ENCODE assay signal across 8 cellular contexts in the genomic region with DNA sequence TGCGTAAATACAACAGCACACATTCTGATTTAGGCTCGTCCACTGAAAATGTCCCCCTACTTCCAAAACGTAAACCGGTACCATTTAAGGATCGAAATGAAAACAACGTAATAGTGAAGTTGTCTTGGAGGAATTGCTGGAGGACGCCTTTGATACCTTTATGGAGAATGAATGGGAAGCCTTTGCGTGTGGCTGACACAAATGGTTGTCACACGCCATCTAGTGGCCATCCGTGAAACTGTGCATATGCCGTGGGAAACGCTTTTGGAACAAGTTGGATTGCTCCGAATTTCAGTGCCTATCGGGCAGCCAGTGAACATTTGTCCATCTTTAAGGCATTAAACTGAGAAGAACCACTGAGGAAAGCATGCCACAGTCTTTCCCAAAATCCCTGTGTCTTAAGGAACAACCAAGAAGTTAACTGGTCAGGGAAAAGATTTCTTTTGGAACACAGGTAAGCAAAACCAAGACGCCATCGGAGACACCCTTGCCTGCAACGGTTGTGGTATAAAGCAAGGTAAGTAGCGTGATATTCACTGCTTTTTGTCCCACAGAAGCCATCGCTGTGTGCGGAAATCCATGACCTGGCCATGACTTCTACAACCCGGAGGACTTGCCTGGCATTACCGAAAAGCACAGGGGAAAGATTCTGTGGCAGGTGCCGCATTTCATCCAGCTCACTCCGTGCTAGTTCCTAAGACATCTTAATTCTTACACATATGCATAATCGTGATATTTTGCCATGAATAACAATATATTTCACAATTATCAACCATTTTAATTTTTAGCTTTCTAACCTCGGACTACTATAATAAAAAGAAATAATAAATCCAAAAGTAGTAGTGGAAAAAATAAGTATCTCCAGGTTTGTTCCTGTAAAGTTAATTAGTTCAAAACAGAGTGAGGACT.
DNase-seq lines count a peak whose midpoint lies in the region; ATAC-seq and TF ChIP-seq lines count a peak whose summit lies in the region.

No MANE protein-coding gene starts in this region.

- H3K9me3 ChIP-seq in PC-3 (ENCODE audit: low read length) (no peaks in the 10 kb centered on the region), neural cell (ENCODE audit: low read length) (no peaks in the 10 kb centered on the region), stomach (no peaks in the 10 kb centered on the region)

- H3K4me2 ChIP-seq in PC-3 (ENCODE audit: low read length) (peak overlapping the region; percentile 44), neural cell (ENCODE audit: low read length) (no peak overlapping the region)

- H4K20me1 ChIP-seq in PC-3 (ENCODE audit: low read length) (no peaks in the 10 kb centered on the region), neural cell (ENCODE audit: insufficient read depth) (no peaks in the 10 kb centered on the region)

- peaks cover 69% of the 10 kb centered on the region for H3K27me3 Mint-ChIP-seq in activated T-cell treated with anti-CD3 and anti-CD28 coated beads, Interleukin-2, amount 50 U/mL, for 72 hours (ENCODE audit: low read depth)

- H3K9me3 Mint-ChIP-seq in activated T-cell treated with anti-CD3 and anti-CD28 coated beads, Interleukin-2, amount 50 U/mL, for 72 hours = no peaks in the 10 kb centered on the region

- POLR2A ChIA-PET in PC-3 (lab: Charles Lee; ENCODE audit: unreplicated experiment) = no interaction called here

- peaks cover 3% of the 10 kb centered on the region; the same call in 1 of the 2 replicates for H3K4me1 ChIP-seq in PC-3 (ENCODE audit: insufficient read depth, low read length)
- peaks cover 0 to 8% (median 3%) of the 10 kb centered on the region in 4 donors for H3K4me1 ChIP-seq in stomach

- H3K4me3 Mint-ChIP-seq in activated T-cell treated with anti-CD3 and anti-CD28 coated beads, Interleukin-2, amount 50 U/mL, for 72 hours = no peak overlapping the region

- H3K79me2 ChIP-seq in PC-3 (ENCODE audit: low read length) (no peaks in the 10 kb centered on the region), neural cell (replicated peaks; ENCODE audit: insufficient read depth, low read length) (no peaks in the 10 kb centered on the region)

- intact Hi-C loops in PC-3 (cut with micrococcal nuclease) (loop anchor here (1.0 to 2.0 kb wide), 3 partner anchors 380 to 745 kb away; no protein-coding TSS in a partner anchor), stomach (cut with DNase I; ENCODE audit: low total_unique reads) (loop anchor here (5.0 kb wide), 1 partner anchor 744 kb away; no protein-coding TSS in a partner anchor)

- peak; percentile 74 for ATAC-seq in PC-3
- ATAC-seq in activated T-cell treated with anti-CD3 and anti-CD28 coated beads, Interleukin-2, amount 50 U/mL, for 72 hours (replicated peaks in 1 of 2) = no peak
- no peak for ATAC-seq in GM19035 (IDR thresholded peaks at IDR 0.05; ENCODE audit: unreplicated experiment)

- no peaks in the 10 kb centered on the region for H3K36me3 ChIP-seq in PC-3 (ENCODE audit: low read depth, low read length)
- H3K36me3 ChIP-seq in neural cell (ENCODE audit: insufficient read depth, low read length) = no peaks in the 10 kb centered on the region
- H3K36me3 ChIP-seq in stomach = no peaks in the 10 kb centered on the region

- H3K36me3 Mint-ChIP-seq in activated T-cell treated with anti-CD3 and anti-CD28 coated beads, Interleukin-2, amount 50 U/mL, for 72 hours (ENCODE audit: insufficient read depth in 2 of 2) = no peaks in the 10 kb centered on the region

- H3K27me3 ChIP-seq in PC-3 (ENCODE audit: low read length) = peaks cover 71% of the 10 kb centered on the region
- H3K27me3 ChIP-seq in neural cell (ENCODE audit: insufficient read depth, low read depth, low read length) = no peaks in the 10 kb centered on the region
- H3K27me3 ChIP-seq in stomach = peaks cover 0 to 95% (median 59%) of the 10 kb centered on the region in 3 donors

- no peak overlapping the region for H3K27ac Mint-ChIP-seq in activated T-cell treated with anti-CD3 and anti-CD28 coated beads, Interleukin-2, amount 50 U/mL, for 72 hours

- CTCF ChIA-PET in PC-3 (lab: Charles Lee) = interaction anchor here (0.6 to 0.7 kb wide), 2 partner anchors 10 to 745 kb away, joined by 4 read pairs; no protein-coding TSS in a partner anchor

- H2AFZ ChIP-seq in PC-3 (ENCODE audit: low read length) (no peak overlapping the region), neural cell (ENCODE audit: low read depth, low read length) (no peak overlapping the region)

- H3K9me2 ChIP-seq in PC-3 (replicated peaks; ENCODE audit: low read length) (no peaks in the 10 kb centered on the region), neural cell (ENCODE audit: insufficient read depth, low read length) (no peaks in the 10 kb centered on the region)

- no peaks in the 10 kb centered on the region for H3K4me1 Mint-ChIP-seq in activated T-cell treated with anti-CD3 and anti-CD28 coated beads, Interleukin-2, amount 50 U/mL, for 72 hours (ENCODE audit: low read depth)

- H3F3A ChIP-seq in PC-3 (ENCODE audit: low read length, unreplicated experiment) = no peaks in the 10 kb centered on the region
- no peaks in the 10 kb centered on the region for H3F3A ChIP-seq in neural cell (ENCODE audit: insufficient read depth, low read length, poor library complexity, severe bottlenecking)

- TF ChIP-seq POLR2A in stomach (IDR thresholded peaks at IDR 0.05) = no peak

- TF ChIP-seq RAD21 in Ishikawa (IDR thresholded peaks at IDR 0.05; ENCODE audit: low read depth) (peak; percentile 98), neural cell (conservative IDR thresholded peaks at IDR 0.05) (peak; percentile 96)

- H3K4me3 ChIP-seq in PC-3 (ENCODE audit: low read length) = 0 out of 2 replicates have a peak overlapping the region, but pooled peaks have one; percentile 7
- H3K4me3 ChIP-seq in fibroblast of the aortic adventitia (ENCODE audit: low read depth, low read length) = no peak overlapping the region
- H3K4me3 ChIP-seq in neural cell (ENCODE audit: low read length) = no peak overlapping the region
- no peak overlapping the region for H3K4me3 ChIP-seq in stomach

- no peak overlapping the region for H3K27ac ChIP-seq in PC-3 (ENCODE audit: low read length)
- no peak overlapping the region for H3K27ac ChIP-seq in neural cell (ENCODE audit: low read length)
- no peak overlapping the region for H3K27ac ChIP-seq in stomach

- H3K9ac ChIP-seq in PC-3 (ENCODE audit: low read length) (no peak overlapping the region), neural cell (ENCODE audit: low read length) (no peak overlapping the region)

- no peak for TF ChIP-seq EP300 in Ishikawa (IDR thresholded peaks at IDR 0.05; ENCODE audit: borderline replicate concordance)
- TF ChIP-seq EP300 in neural cell (conservative IDR thresholded peaks at IDR 0.05; ENCODE audit: poor library complexity, severe bottlenecking) = no peak
- TF ChIP-seq EP300 in stomach (IDR thresholded peaks at IDR 0.05) = no peak

- DNase-seq in Daoy (ENCODE audit: low read depth) (peak; percentile 75), PC-3 (peak; percentile 83), fibroblast of the aortic adventitia (ENCODE audit: low read depth) (peak; percentile 85), stomach (peak; percentile 79)
- DNase-seq in activated T-cell treated with anti-CD3 and anti-CD28 coated beads, Interleukin-2, amount 50 U/mL, for 72 hours = peak; percentile 55 to 66

- peak; percentile 88 for TF ChIP-seq CTCF in PC-3 (conservative IDR thresholded peaks at IDR 0.05; ENCODE audit: low read depth, low read length)
- peak; percentile 92 for TF ChIP-seq CTCF in fibroblast of the aortic adventitia (IDR thresholded peaks at IDR 0.05; ENCODE audit: insufficient read depth, low read length)
- TF ChIP-seq CTCF in neural cell (IDR thresholded peaks at IDR 0.05; ENCODE audit: poor library complexity, severe bottlenecking) = peak; percentile 95
- TF ChIP-seq CTCF in stomach (IDR thresholded peaks at IDR 0.05) = peak in 5 of 7 experiments; percentile 84 to 91 (median 88)

- WGBS in stomach, 5 donors = 25 to 30% (median 26%) methylated on average over 26 of the region's 26 CpGs

- no TSS peak for BruUV-seq in PC-3 (replicated peaks; lab: Mats Ljungman, UMichigan)

TF ChIP-seq in Ishikawa, 13 proteins besides CTCF, POLR2A, EP300 and RAD21:
- TF ChIP-seq CEBPB (IDR thresholded peaks at IDR 0.05) = no peak
- TF ChIP-seq EGR1 (IDR thresholded peaks at IDR 0.05) = no peak
- no peak for TF ChIP-seq YY1 (IDR thresholded peaks at IDR 0.05; ENCODE audit: low read depth)
- no peak for TF ChIP-seq TAF1 (IDR thresholded peaks at IDR 0.05; ENCODE audit: low read depth)
- TF ChIP-seq ZBTB7A (IDR thresholded peaks at IDR 0.05; ENCODE audit: low read depth) = no peak
- TF ChIP-seq, protein P1, sequence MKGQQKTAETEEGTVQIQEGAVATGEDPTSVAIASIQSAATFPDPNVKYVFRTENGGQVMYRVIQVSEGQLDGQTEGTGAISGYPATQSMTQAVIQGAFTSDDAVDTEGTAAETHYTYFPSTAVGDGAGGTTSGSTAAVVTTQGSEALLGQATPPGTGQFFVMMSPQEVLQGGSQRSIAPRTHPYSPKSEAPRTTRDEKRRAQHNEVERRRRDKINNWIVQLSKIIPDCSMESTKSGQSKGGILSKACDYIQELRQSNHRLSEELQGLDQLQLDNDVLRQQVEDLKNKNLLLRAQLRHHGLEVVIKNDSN (IDR thresholded peaks at IDR 0.05) = no peak
- no peak for TF ChIP-seq TCF12 (IDR thresholded peaks at IDR 0.05; ENCODE audit: low read depth)

TF ChIP-seq in neural cell, 6 proteins besides CTCF, POLR2A, EP300 and RAD21:
- no peak for TF ChIP-seq EZH2 (IDR thresholded peaks at IDR 0.05; ENCODE audit: borderline replicate concordance, insufficient read depth, low read length, poor library complexity, severe bottlenecking)
- TF ChIP-seq POLR2AphosphoS5 (IDR thresholded peaks at IDR 0.05) = no peak
- TF ChIP-seq SMC3 (conservative IDR thresholded peaks at IDR 0.05; ENCODE audit: poor library complexity) = peak; percentile 98
